1 cellular context compared by ENCODE assay signal in genomic region chr5:181235323-181235688, GRCh38.
TF ChIP-seq lines count a peak whose summit lies in the region.

No MANE protein-coding gene starts in this region.

TF ChIP-seq in K562, 482 proteins besides CTCF, POLR2A, EP300 and RAD21:
- TF ChIP-seq ATF3 (IDR thresholded peaks at IDR 0.05) (peak; percentile 81), ATF3 (CRISPR knock-in tag; conservative IDR thresholded peaks at IDR 0.05) (no peak), SMARCA4 (IDR thresholded peaks at IDR 0.05) (no peak), ZBTB43 (CRISPR knock-in tag; IDR thresholded peaks at IDR 0.05) (no peak), DEAF1 (CRISPR knock-in tag; IDR thresholded peaks at IDR 0.05) (no peak), HMG20A (CRISPR knock-in tag; conservative IDR thresholded peaks at IDR 0.05) (no peak), PATZ1 (CRISPR knock-in tag; IDR thresholded peaks at IDR 0.05; ENCODE audit: borderline replicate concordance) (no peak), ZNF3 (CRISPR knock-in tag; IDR thresholded peaks at IDR 0.05) (no peak), CBX3 (IDR thresholded peaks at IDR 0.05; ENCODE audit: borderline replicate concordance in 1 of 2, low read length in 2 of 2) (0 out of 3 replicates have a peak, but pooled peaks of 1 of the 2 experiments have one; percentile 7), ZBTB34 (CRISPR knock-in tag; IDR thresholded peaks at IDR 0.05) (no peak), ZNF324 (CRISPR knock-in tag; IDR thresholded peaks at IDR 0.05) (no peak), NCOR1 (IDR thresholded peaks at IDR 0.05) (no peak), TAL1 (IDR thresholded peaks at IDR 0.05) (no peak), ATF7 (IDR thresholded peaks at IDR 0.05) (peak; percentile 53; the same call in 1 of the 2 replicates), POU5F1 (IDR thresholded peaks at IDR 0.05; ENCODE audit: borderline replicate concordance, low read depth, low read length, partially characterized antibody) (no peak), KAT7 (CRISPR knock-in tag; IDR thresholded peaks at IDR 0.05; ENCODE audit: borderline replicate concordance) (no peak), ATF1 (CRISPR knock-in tag; IDR thresholded peaks at IDR 0.05) (no peak), ATF1 (tag; IDR thresholded peaks at IDR 0.05) (no peak), MYC (IDR thresholded peaks at IDR 0.05; ENCODE audit: low read depth, low read length) (no peak), MYC (CRISPR knock-in tag; IDR thresholded peaks at IDR 0.05; ENCODE audit: borderline replicate concordance, low read depth) (no peak), TRIM24 (IDR thresholded peaks at IDR 0.05) (0 out of 4 replicates have a peak, but pooled peaks of 1 of the 2 experiments have one; percentile 5), ETV5 (CRISPR knock-in tag; IDR thresholded peaks at IDR 0.05; ENCODE audit: low read depth) (no peak), CEBPG (CRISPR knock-in tag; IDR thresholded peaks at IDR 0.05) (no peak), CEBPG (tag; conservative IDR thresholded peaks at IDR 0.05 in 1 of 2, IDR thresholded peaks at IDR 0.05 in 1 of 2) (0 out of 4 replicates have a peak, but pooled peaks of 1 of the 2 experiments have one; percentile 42)
